31 cellular contexts compared by ENCODE assay signal in the genomic region with DNA sequence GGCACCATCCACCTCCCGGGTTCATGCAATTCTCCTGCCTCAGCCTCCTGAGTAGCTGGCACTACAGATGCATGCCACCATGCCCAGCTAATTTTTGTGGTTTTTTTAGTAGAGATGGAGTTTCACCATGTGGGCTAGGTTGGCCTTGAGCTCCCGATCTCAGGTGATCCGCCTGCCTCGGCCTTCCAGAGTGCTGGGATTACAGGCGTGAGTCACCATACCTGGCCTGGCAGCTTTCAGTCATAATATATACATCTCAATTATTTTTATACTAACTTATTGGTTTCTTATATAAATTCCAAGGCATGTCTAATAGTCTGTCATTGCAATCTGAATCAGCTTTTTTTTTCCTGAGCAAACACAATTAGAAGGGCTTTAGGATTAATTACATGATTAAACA.
"Had no signal": no experiment of that assay in that cellular context is flagged by ENCODE, and none has a peak within 500 bp of the region (broad histone marks: within the 10 kb centered on the region; RNA-seq: fewer than 3 reads in every experiment).

No MANE protein-coding gene starts in this region.

- H3K4me3 ChIP-seq: adrenal gland, ascending aorta, body of pancreas, breast epithelium, cardiac muscle cell had no signal

- H3K27ac ChIP-seq: adrenal gland, ascending aorta, body of pancreas, brain microvascular endothelial cell, breast epithelium, cardiac muscle cell had no signal

- H3K27me3 ChIP-seq: adrenal gland, ascending aorta, body of pancreas, brain microvascular endothelial cell, breast epithelium, cardiac muscle cell had no signal

- DNase-seq: activated effector memory CD4-positive, alpha-beta T cell treated with anti-CD3 and anti-CD28 coated beads, Interleukin-2, amount 50 U/mL, for 16 hours; activated effector memory CD4-positive, alpha-beta T cell treated with Interleukin-2 at 50 U/mL for 16 hours; activated gamma-delta T cell; activated gamma-delta T cell treated with Interleukin-2 at 50 U/mL for 16 hours; activated naive CD4-positive, alpha-beta T cell; activated naive CD4-positive, alpha-beta T cell treated with anti-CD3 and anti-CD28 coated beads for 36 hours; activated naive CD4-positive, alpha-beta T cell treated with anti-CD3 and anti-CD28 coated beads, Interleukin-2, amount 10 ng/mL, durations not matched to agents 7 days and 5 days; activated naive CD4-positive, alpha-beta T cell treated with anti-CD3 and anti-CD28 coated beads, Interleukin-2, amount 50 U/mL, for 16 hours; activated naive CD4-positive, alpha-beta T cell treated with Interleukin-2 at 50 U/mL for 16 hours; activated naive CD8-positive, alpha-beta T cell treated with anti-CD3 and anti-CD28 coated beads for 36 hours; activated naive CD8-positive, alpha-beta T cell treated with anti-CD3 and anti-CD28 coated beads, Interleukin-2, amount 10 ng/mL, durations not matched to agents 7 days and 5 days; activated naive CD8-positive, alpha-beta T cell treated with anti-CD3 and anti-CD28 coated beads, Interleukin-2, amount 50 U/mL, for 24 hours; activated T-cell treated with anti-CD3 and anti-CD28 coated beads, Interleukin-2, amount 50 U/mL, for 24 hours; activated T-cell treated with anti-CD3 and anti-CD28 coated beads, Interleukin-2, amount 50 U/mL, for 4 hours; activated T-cell treated with anti-CD3 and anti-CD28 coated beads, Interleukin-2, amount 50 U/mL, for 48 hours; activated T-cell treated with anti-CD3 and anti-CD28 coated beads, Interleukin-2, amount 50 U/mL, for 72 hours; adrenal gland; amniotic stem cell; amygdala; anterior cingulate cortex; aorta; body of pancreas; brain microvascular endothelial cell; caudate nucleus; central memory CD4-positive, alpha-beta T cell; cerebellar nuclear complex had no signal

- H3K36me3 ChIP-seq: adrenal gland, ascending aorta, brain microvascular endothelial cell, breast epithelium, cardiac muscle cell had no signal

- H3K4me1 ChIP-seq: adrenal gland, ascending aorta, body of pancreas, breast epithelium had no signal

- ATAC-seq: activated naive CD4-positive, alpha-beta T cell treated with anti-CD3 and anti-CD28 coated beads, Interleukin-2, amount 50 U/mL, for 72 hours; activated naive CD8-positive, alpha-beta T cell treated with anti-CD3 and anti-CD28 coated beads, Interleukin-2, amount 50 U/mL, for 24 hours; activated T-cell treated with anti-CD3 and anti-CD28 coated beads, Interleukin-2, amount 50 U/mL, for 4 hours; activated T-cell treated with anti-CD3 and anti-CD28 coated beads, Interleukin-2, amount 50 U/mL, for 72 hours; activated T-helper 17 cell treated with anti-CD3 and anti-CD28 coated beads, Interleukin-2, amount 50 U/mL, for 72 hours; body of pancreas had no signal

- H3K9me3 ChIP-seq: adrenal gland, ascending aorta, body of pancreas, breast epithelium had no signal
